In the genomic region with DNA sequence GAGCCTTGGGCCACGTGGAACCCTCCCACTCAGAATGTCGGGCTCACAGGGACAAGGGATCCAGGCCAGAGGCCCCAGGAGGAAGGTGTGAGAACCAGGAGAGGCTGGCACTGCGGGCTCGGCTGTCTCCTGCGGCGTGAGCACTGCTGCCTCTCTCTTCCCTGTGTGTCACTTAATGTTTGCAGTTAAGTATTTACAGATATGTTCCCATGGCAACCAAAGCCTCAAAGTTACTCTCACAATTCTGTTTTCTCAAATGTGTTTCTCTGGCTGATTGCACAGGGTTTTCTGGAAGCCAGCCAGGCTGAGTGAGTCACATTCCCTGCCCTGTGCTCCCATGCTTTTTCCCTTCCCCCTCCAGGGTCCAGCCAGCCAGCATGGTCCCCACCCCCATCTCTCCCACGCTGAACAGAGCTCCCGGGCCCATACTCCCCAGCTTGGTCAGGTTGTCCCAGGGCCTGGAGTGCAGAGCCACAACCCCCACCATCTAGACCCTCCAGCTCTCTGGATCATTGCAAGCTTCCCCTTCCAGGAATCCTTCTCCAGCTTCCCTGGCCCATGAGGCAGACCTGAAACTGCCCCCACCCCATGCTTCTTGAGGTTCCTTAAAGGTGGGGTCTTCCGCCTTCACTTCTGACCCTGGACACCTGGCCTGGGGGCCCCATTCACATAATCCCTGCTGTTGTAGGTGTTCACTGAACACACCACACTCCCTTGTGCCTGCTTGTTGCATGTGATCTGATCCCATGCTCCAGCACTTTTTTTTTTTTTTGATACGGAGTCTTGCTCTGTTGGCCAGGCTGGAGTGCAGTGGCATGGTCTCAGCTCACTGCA, we compare ENCODE assay signal across 1 cellular context.
A peak's percentile ranks its signal among the peaks of the same experiment; 100 is the strongest.
TF ChIP-seq lines count a peak whose summit lies in the region.

No MANE protein-coding gene starts in this region.

TF ChIP-seq in K562, 482 proteins besides CTCF, POLR2A, EP300 and RAD21 (continued from another document and continues in another):
- TF ChIP-seq, protein P1, sequence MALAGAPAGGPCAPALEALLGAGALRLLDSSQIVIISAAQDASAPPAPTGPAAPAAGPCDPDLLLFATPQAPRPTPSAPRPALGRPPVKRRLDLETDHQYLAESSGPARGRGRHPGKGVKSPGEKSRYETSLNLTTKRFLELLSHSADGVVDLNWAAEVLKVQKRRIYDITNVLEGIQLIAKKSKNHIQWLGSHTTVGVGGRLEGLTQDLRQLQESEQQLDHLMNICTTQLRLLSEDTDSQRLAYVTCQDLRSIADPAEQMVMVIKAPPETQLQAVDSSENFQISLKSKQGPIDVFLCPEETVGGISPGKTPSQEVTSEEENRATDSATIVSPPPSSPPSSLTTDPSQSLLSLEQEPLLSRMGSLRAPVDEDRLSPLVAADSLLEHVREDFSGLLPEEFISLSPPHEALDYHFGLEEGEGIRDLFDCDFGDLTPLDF (CRISPR knock-in tag; IDR thresholded peaks at IDR 0.05), result no peak
- TF ChIP-seq CEBPG (CRISPR knock-in tag; IDR thresholded peaks at IDR 0.05), result no peak
- 0 out of 4 replicates have a peak, but pooled peaks of 1 of the 2 experiments have one; percentile 35 for TF ChIP-seq CEBPG (tag; conservative IDR thresholded peaks at IDR 0.05 in 1 of 2, IDR thresholded peaks at IDR 0.05 in 1 of 2)
- TF ChIP-seq, protein P2, sequence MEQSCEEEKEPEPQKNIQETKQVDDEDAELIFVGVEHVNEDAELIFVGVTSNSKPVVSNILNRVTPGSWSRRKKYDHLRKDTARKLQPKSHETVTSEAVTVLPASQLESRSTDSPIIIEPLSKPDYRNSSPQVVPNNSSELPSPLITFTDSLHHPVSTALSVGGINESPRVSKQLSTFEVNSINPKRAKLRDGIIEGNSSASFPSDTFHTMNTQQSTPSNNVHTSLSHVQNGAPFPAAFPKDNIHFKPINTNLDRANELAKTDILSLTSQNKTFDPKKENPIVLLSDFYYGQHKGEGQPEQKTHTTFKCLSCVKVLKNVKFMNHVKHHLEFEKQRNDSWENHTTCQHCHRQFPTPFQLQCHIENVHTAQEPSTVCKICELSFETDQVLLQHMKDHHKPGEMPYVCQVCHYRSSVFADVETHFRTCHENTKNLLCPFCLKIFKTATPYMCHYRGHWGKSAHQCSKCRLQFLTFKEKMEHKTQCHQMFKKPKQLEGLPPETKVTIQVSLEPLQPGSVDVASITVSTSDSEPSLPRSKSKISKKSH (CRISPR knock-in tag; IDR thresholded peaks at IDR 0.05), result no peak
- peak; percentile 61 for TF ChIP-seq ATF7 (IDR thresholded peaks at IDR 0.05)
- no peak for TF ChIP-seq POLR3A (IDR thresholded peaks at IDR 0.05; ENCODE audit: borderline replicate concordance, extremely low read depth, insufficient read depth, insufficient read length)
- TF ChIP-seq EZH2 (IDR thresholded peaks at IDR 0.05; ENCODE audit: borderline replicate concordance, low read depth, low read length), result no peak
- no peak for TF ChIP-seq NR3C1 (CRISPR knock-in tag; IDR thresholded peaks at IDR 0.05)
- TF ChIP-seq TAF9B (IDR thresholded peaks at IDR 0.05; ENCODE audit: partially characterized antibody), result no peak
- no peak for TF ChIP-seq RBM34 (IDR thresholded peaks at IDR 0.05; ENCODE audit: borderline replicate concordance, insufficient read depth, low read length)
- no peak for TF ChIP-seq CAMTA2 (CRISPR knock-in tag; conservative IDR thresholded peaks at IDR 0.05)
- no peak for TF ChIP-seq ETV5 (CRISPR knock-in tag; IDR thresholded peaks at IDR 0.05; ENCODE audit: low read depth)
- TF ChIP-seq TBL1XR1 (IDR thresholded peaks at IDR 0.05; ENCODE audit: low read length in 2 of 2), result 0 out of 4 replicates have a peak, but pooled peaks of 1 of the 2 experiments have one; percentile 12
- TF ChIP-seq, protein P3, sequence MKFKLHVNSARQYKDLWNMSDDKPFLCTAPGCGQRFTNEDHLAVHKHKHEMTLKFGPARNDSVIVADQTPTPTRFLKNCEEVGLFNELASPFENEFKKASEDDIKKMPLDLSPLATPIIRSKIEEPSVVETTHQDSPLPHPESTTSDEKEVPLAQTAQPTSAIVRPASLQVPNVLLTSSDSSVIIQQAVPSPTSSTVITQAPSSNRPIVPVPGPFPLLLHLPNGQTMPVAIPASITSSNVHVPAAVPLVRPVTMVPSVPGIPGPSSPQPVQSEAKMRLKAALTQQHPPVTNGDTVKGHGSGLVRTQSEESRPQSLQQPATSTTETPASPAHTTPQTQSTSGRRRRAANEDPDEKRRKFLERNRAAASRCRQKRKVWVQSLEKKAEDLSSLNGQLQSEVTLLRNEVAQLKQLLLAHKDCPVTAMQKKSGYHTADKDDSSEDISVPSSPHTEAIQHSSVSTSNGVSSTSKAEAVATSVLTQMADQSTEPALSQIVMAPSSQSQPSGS (CRISPR knock-in tag; IDR thresholded peaks at IDR 0.05), result no peak
- peak; percentile 47 for TF ChIP-seq HMGN3 (IDR thresholded peaks at IDR 0.05; ENCODE audit: borderline replicate concordance, extremely low read depth, insufficient read length, low read depth, low read length)
- TF ChIP-seq, protein P4, sequence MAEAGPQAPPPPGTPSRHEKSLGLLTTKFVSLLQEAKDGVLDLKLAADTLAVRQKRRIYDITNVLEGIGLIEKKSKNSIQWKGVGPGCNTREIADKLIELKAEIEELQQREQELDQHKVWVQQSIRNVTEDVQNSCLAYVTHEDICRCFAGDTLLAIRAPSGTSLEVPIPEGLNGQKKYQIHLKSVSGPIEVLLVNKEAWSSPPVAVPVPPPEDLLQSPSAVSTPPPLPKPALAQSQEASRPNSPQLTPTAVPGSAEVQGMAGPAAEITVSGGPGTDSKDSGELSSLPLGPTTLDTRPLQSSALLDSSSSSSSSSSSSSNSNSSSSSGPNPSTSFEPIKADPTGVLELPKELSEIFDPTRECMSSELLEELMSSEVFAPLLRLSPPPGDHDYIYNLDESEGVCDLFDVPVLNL (CRISPR knock-in tag; IDR thresholded peaks at IDR 0.05; ENCODE audit: low read depth), result no peak
- no peak for TF ChIP-seq ZNF77 (CRISPR knock-in tag; IDR thresholded peaks at IDR 0.05)
- TF ChIP-seq TEAD2 (tag; IDR thresholded peaks at IDR 0.05), result no peak
- TF ChIP-seq, protein P5, sequence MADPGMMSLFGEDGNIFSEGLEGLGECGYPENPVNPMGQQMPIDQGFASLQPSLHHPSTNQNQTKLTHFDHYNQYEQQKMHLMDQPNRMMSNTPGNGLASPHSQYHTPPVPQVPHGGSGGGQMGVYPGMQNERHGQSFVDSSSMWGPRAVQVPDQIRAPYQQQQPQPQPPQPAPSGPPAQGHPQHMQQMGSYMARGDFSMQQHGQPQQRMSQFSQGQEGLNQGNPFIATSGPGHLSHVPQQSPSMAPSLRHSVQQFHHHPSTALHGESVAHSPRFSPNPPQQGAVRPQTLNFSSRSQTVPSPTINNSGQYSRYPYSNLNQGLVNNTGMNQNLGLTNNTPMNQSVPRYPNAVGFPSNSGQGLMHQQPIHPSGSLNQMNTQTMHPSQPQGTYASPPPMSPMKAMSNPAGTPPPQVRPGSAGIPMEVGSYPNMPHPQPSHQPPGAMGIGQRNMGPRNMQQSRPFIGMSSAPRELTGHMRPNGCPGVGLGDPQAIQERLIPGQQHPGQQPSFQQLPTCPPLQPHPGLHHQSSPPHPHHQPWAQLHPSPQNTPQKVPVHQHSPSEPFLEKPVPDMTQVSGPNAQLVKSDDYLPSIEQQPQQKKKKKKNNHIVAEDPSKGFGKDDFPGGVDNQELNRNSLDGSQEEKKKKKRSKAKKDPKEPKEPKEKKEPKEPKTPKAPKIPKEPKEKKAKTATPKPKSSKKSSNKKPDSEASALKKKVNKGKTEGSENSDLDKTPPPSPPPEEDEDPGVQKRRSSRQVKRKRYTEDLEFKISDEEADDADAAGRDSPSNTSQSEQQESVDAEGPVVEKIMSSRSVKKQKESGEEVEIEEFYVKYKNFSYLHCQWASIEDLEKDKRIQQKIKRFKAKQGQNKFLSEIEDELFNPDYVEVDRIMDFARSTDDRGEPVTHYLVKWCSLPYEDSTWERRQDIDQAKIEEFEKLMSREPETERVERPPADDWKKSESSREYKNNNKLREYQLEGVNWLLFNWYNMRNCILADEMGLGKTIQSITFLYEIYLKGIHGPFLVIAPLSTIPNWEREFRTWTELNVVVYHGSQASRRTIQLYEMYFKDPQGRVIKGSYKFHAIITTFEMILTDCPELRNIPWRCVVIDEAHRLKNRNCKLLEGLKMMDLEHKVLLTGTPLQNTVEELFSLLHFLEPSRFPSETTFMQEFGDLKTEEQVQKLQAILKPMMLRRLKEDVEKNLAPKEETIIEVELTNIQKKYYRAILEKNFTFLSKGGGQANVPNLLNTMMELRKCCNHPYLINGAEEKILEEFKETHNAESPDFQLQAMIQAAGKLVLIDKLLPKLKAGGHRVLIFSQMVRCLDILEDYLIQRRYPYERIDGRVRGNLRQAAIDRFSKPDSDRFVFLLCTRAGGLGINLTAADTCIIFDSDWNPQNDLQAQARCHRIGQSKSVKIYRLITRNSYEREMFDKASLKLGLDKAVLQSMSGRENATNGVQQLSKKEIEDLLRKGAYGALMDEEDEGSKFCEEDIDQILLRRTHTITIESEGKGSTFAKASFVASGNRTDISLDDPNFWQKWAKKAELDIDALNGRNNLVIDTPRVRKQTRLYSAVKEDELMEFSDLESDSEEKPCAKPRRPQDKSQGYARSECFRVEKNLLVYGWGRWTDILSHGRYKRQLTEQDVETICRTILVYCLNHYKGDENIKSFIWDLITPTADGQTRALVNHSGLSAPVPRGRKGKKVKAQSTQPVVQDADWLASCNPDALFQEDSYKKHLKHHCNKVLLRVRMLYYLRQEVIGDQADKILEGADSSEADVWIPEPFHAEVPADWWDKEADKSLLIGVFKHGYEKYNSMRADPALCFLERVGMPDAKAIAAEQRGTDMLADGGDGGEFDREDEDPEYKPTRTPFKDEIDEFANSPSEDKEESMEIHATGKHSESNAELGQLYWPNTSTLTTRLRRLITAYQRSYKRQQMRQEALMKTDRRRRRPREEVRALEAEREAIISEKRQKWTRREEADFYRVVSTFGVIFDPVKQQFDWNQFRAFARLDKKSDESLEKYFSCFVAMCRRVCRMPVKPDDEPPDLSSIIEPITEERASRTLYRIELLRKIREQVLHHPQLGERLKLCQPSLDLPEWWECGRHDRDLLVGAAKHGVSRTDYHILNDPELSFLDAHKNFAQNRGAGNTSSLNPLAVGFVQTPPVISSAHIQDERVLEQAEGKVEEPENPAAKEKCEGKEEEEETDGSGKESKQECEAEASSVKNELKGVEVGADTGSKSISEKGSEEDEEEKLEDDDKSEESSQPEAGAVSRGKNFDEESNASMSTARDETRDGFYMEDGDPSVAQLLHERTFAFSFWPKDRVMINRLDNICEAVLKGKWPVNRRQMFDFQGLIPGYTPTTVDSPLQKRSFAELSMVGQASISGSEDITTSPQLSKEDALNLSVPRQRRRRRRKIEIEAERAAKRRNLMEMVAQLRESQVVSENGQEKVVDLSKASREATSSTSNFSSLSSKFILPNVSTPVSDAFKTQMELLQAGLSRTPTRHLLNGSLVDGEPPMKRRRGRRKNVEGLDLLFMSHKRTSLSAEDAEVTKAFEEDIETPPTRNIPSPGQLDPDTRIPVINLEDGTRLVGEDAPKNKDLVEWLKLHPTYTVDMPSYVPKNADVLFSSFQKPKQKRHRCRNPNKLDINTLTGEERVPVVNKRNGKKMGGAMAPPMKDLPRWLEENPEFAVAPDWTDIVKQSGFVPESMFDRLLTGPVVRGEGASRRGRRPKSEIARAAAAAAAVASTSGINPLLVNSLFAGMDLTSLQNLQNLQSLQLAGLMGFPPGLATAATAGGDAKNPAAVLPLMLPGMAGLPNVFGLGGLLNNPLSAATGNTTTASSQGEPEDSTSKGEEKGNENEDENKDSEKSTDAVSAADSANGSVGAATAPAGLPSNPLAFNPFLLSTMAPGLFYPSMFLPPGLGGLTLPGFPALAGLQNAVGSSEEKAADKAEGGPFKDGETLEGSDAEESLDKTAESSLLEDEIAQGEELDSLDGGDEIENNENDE (IDR thresholded peaks at IDR 0.05; ENCODE audit: low read depth, low read length), result no peak
- no peak for TF ChIP-seq NCOA2 (IDR thresholded peaks at IDR 0.05; ENCODE audit: partially characterized antibody in 2 of 2)
- TF ChIP-seq PCBP1 (IDR thresholded peaks at IDR 0.05; ENCODE audit: low read depth, low read length, poor library complexity, severe bottlenecking), result no peak
- TF ChIP-seq MTF1 (CRISPR knock-in tag; IDR thresholded peaks at IDR 0.05; ENCODE audit: borderline replicate concordance), result no peak
- TF ChIP-seq FOXP1 (CRISPR knock-in tag; IDR thresholded peaks at IDR 0.05), result no peak
- no peak for TF ChIP-seq MECOM (CRISPR knock-in tag; IDR thresholded peaks at IDR 0.05)
- no peak for TF ChIP-seq ZNF551 (CRISPR knock-in tag; IDR thresholded peaks at IDR 0.05)
- no peak for TF ChIP-seq NCOA4 (IDR thresholded peaks at IDR 0.05; ENCODE audit: partially characterized antibody)
- TF ChIP-seq, protein P6, sequence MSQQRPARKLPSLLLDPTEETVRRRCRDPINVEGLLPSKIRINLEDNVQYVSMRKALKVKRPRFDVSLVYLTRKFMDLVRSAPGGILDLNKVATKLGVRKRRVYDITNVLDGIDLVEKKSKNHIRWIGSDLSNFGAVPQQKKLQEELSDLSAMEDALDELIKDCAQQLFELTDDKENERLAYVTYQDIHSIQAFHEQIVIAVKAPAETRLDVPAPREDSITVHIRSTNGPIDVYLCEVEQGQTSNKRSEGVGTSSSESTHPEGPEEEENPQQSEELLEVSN (IDR thresholded peaks at IDR 0.05; ENCODE audit: borderline replicate concordance in 1 of 2, extremely low read depth in 1 of 2, insufficient read depth in 1 of 2, insufficient read length in 1 of 2, low read depth in 1 of 2, low read length in 1 of 2, poor library complexity in 1 of 2, severe bottlenecking in 1 of 2), result peak in 1 of 2 experiments; percentile 33
- TF ChIP-seq TGIF2 (CRISPR knock-in tag; IDR thresholded peaks at IDR 0.05), result no peak
- peak; percentile 80 for TF ChIP-seq NEUROD1 (IDR thresholded peaks at IDR 0.05; ENCODE audit: borderline replicate concordance, low read depth, low read length, partially characterized antibody)
- TF ChIP-seq, protein P7, sequence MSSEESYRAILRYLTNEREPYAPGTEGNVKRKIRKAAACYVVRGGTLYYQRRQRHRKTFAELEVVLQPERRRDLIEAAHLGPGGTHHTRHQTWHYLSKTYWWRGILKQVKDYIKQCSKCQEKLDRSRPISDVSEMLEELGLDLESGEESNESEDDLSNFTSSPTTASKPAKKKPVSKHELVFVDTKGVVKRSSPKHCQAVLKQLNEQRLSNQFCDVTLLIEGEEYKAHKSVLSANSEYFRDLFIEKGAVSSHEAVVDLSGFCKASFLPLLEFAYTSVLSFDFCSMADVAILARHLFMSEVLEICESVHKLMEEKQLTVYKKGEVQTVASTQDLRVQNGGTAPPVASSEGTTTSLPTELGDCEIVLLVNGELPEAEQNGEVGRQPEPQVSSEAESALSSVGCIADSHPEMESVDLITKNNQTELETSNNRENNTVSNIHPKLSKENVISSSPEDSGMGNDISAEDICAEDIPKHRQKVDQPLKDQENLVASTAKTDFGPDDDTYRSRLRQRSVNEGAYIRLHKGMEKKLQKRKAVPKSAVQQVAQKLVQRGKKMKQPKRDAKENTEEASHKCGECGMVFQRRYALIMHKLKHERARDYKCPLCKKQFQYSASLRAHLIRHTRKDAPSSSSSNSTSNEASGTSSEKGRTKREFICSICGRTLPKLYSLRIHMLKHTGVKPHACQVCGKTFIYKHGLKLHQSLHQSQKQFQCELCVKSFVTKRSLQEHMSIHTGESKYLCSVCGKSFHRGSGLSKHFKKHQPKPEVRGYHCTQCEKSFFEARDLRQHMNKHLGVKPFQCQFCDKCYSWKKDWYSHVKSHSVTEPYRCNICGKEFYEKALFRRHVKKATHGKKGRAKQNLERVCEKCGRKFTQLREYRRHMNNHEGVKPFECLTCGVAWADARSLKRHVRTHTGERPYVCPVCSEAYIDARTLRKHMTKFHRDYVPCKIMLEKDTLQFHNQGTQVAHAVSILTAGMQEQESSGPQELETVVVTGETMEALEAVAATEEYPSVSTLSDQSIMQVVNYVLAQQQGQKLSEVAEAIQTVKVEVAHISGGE (CRISPR knock-in tag; IDR thresholded peaks at IDR 0.05), result no peak
- no peak for TF ChIP-seq NFIX (CRISPR knock-in tag; IDR thresholded peaks at IDR 0.05; ENCODE audit: low read depth)
- TF ChIP-seq, protein P8, sequence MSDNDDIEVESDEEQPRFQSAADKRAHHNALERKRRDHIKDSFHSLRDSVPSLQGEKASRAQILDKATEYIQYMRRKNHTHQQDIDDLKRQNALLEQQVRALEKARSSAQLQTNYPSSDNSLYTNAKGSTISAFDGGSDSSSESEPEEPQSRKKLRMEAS (CRISPR knock-in tag; IDR thresholded peaks at IDR 0.05), result peak; percentile 56; the same call in 1 of the 2 replicates
- TF ChIP-seq MAZ (CRISPR knock-in tag; conservative IDR thresholded peaks at IDR 0.05 in 1 of 2, IDR thresholded peaks at IDR 0.05 in 1 of 2), result no peak
